Comparison of ENCODE assay signal across 22 cellular contexts in the genomic region with DNA sequence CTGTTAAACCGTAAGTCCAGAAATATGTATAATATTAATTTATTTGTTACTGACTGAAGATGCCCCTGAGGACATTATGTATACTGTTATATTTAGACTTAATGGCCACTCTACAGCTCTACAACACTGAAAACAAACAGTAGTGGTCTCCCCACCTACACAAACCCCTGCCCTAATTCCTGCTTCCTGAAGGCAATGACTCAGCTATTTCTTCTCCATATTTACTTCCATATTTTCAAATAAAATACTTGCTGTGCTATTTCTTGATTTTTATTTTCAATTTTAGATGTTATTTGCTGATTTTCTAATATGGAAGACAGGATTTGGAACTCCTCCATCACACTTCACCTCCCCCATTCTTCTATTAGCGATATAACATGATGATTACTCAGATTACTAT.
"Had no signal": no experiment of that assay in that cellular context is flagged by ENCODE, and none has a peak within 500 bp of the region (broad histone marks: within the 10 kb centered on the region; RNA-seq: fewer than 3 reads in every experiment).

No MANE protein-coding gene starts in this region.

- ATAC-seq: activated CD8-positive, alpha-beta T cell treated with anti-CD3 and anti-CD28 coated beads for 36 hours; activated naive CD8-positive, alpha-beta T cell treated with anti-CD3 and anti-CD28 coated beads, Interleukin-2, amount 50 U/mL, for 24 hours; lower lobe of right lung; natural killer cell; psoas muscle; right cardiac atrium; stimulated activated naive CD8-positive, alpha-beta T cell treated with anti-CD3 and anti-CD28 coated beads, Interleukin-15, amount 100 ng/mL, for 72 hours had no signal

- H3K36me3 ChIP-seq: lower lobe of right lung, ovary, transverse colon, uterus had no signal

- H3K27ac ChIP-seq: coronary artery, lower lobe of right lung, ovary, psoas muscle, skin epidermis, suprapubic skin, transverse colon, uterus had no signal

- H3K4me3 Mint-ChIP-seq: activated CD4-positive, alpha-beta T cell treated with anti-CD3 and anti-CD28 coated beads, Interleukin-2, amount 10 ng/mL, durations not matched to agents 24 days and 14 days; activated CD8-positive, alpha-beta T cell treated with anti-CD3 and anti-CD28 coated beads for 36 hours; activated naive CD4-positive, alpha-beta T cell treated with anti-CD3 and anti-CD28 coated beads, Interleukin-2, amount 10 ng/mL, durations not matched to agents 7 days and 5 days; activated naive CD8-positive, alpha-beta T cell treated with anti-CD3 and anti-CD28 coated beads, Interleukin-2, amount 50 U/mL, for 24 hours; activated T-cell treated with anti-CD3 and anti-CD28 coated beads, Interleukin-2, amount 50 U/mL, for 24 hours; natural killer cell; stimulated activated naive CD8-positive, alpha-beta T cell treated with anti-CD3 and anti-CD28 coated beads, Interleukin-15, amount 100 ng/mL, for 72 hours had no signal

- DNase-seq: activated CD4-positive, alpha-beta T cell treated with anti-CD3 and anti-CD28 coated beads, Interleukin-2, amount 10 ng/mL, durations not matched to agents 24 days and 14 days; activated CD8-positive, alpha-beta T cell treated with anti-CD3 and anti-CD28 coated beads for 36 hours; activated naive CD4-positive, alpha-beta T cell treated with anti-CD3 and anti-CD28 coated beads, Interleukin-2, amount 10 ng/mL, durations not matched to agents 7 days and 5 days; activated naive CD8-positive, alpha-beta T cell treated with anti-CD3 and anti-CD28 coated beads, Interleukin-2, amount 50 U/mL, for 24 hours; activated T-cell treated with anti-CD3 and anti-CD28 coated beads, Interleukin-2, amount 50 U/mL, for 24 hours; aorta; erythroblast; foreskin melanocyte; glutamatergic neuron; hippocampal formation; lower lobe of right lung; natural killer cell; ovary; psoas muscle; right cardiac atrium; stimulated activated CD4-positive, alpha-beta T cell treated with anti-CD3 and anti-CD28 coated beads, Interleukin-2, amount 100 ng/mL, for 48 hours; stimulated activated naive CD8-positive, alpha-beta T cell treated with anti-CD3 and anti-CD28 coated beads, Interleukin-15, amount 100 ng/mL, for 72 hours; transverse colon; uterus had no signal

- H3K27ac Mint-ChIP-seq: activated CD4-positive, alpha-beta T cell treated with anti-CD3 and anti-CD28 coated beads, Interleukin-2, amount 10 ng/mL, durations not matched to agents 24 days and 14 days; activated CD8-positive, alpha-beta T cell treated with anti-CD3 and anti-CD28 coated beads for 36 hours; activated naive CD4-positive, alpha-beta T cell treated with anti-CD3 and anti-CD28 coated beads, Interleukin-2, amount 10 ng/mL, durations not matched to agents 7 days and 5 days; activated naive CD8-positive, alpha-beta T cell treated with anti-CD3 and anti-CD28 coated beads, Interleukin-2, amount 50 U/mL, for 24 hours; activated T-cell treated with anti-CD3 and anti-CD28 coated beads, Interleukin-2, amount 50 U/mL, for 24 hours; natural killer cell had no signal

- H3K4me3 ChIP-seq: coronary artery, lower lobe of right lung, ovary, psoas muscle, skin epidermis, suprapubic skin, transverse colon, uterus had no signal

- H3K27me3 Mint-ChIP-seq: activated CD4-positive, alpha-beta T cell treated with anti-CD3 and anti-CD28 coated beads, Interleukin-2, amount 10 ng/mL, durations not matched to agents 24 days and 14 days; activated CD8-positive, alpha-beta T cell treated with anti-CD3 and anti-CD28 coated beads for 36 hours; activated naive CD4-positive, alpha-beta T cell treated with anti-CD3 and anti-CD28 coated beads, Interleukin-2, amount 10 ng/mL, durations not matched to agents 7 days and 5 days; activated naive CD8-positive, alpha-beta T cell treated with anti-CD3 and anti-CD28 coated beads, Interleukin-2, amount 50 U/mL, for 24 hours; activated T-cell treated with anti-CD3 and anti-CD28 coated beads, Interleukin-2, amount 50 U/mL, for 24 hours; stimulated activated naive CD8-positive, alpha-beta T cell treated with anti-CD3 and anti-CD28 coated beads, Interleukin-15, amount 100 ng/mL, for 72 hours had no signal

- H3K4me1 Mint-ChIP-seq: activated naive CD4-positive, alpha-beta T cell treated with anti-CD3 and anti-CD28 coated beads, Interleukin-2, amount 10 ng/mL, durations not matched to agents 7 days and 5 days; activated naive CD8-positive, alpha-beta T cell treated with anti-CD3 and anti-CD28 coated beads, Interleukin-2, amount 50 U/mL, for 24 hours; natural killer cell; stimulated activated naive CD8-positive, alpha-beta T cell treated with anti-CD3 and anti-CD28 coated beads, Interleukin-15, amount 100 ng/mL, for 72 hours had no signal

- H3K27me3 ChIP-seq: ovary, suprapubic skin, transverse colon, uterus had no signal

- H3K9me3 ChIP-seq: ovary, suprapubic skin had no signal

- H3K4me1 ChIP-seq: lower lobe of right lung, psoas muscle, suprapubic skin, transverse colon, uterus had no signal
